15 cellular contexts compared by ENCODE assay signal in genomic region chr20:41081276-41081814, GRCh38. TPM values are rescaled to one million over a fixed set of nuclear protein-coding genes. Genes with fewer than 3 reads are reported as not detected.
DNase-seq lines count a peak whose midpoint lies in the region; ATAC-seq and TF ChIP-seq lines count a peak whose summit lies in the region.
"Had no signal": no experiment of that assay in that cellular context is flagged by ENCODE, and none has a peak within 500 bp of the region (broad histone marks: within the 10 kb centered on the region; RNA-seq: fewer than 3 reads in every experiment).

No MANE protein-coding gene starts in this region.

- H3K4me3 ChIP-seq in AG09309 (ENCODE audit: control insufficient read depth, low read depth, low read length) = no peak overlapping the region
- H3K4me3 ChIP-seq: heart right ventricle had no signal

- peak; percentile 16 for DNase-seq in AG09309 (ENCODE audit: low read depth)
- DNase-seq in EH (ENCODE audit: low read depth) = peak; percentile 44
- DNase-seq in activated CD8-positive, alpha-beta T cell treated with anti-CD3 and anti-CD28 coated beads, Interleukin-2, amount 10 ng/mL, durations not matched to agents 7 days and 5 days = no peak
- peak; percentile 87 for DNase-seq in iris pigment epithelial cell (ENCODE audit: low read depth)
- no peak for DNase-seq in HPDE6-E6E7 (ENCODE audit: extremely low spot score)
- DNase-seq in NCI-H748 treated with DMSO at 0.1 percent for 48 hours (lab: John Stamatoyannopoulos, UW) = no peak
- DNase-seq: activated gamma-delta T cell treated with Interleukin-2 at 50 U/mL for 16 hours; heart right ventricle; left cardiac atrium; NCI-H187; NCI-H524 treated with DMSO at 0.1 percent for 48 hours; stimulated activated naive B cell treated with anti-CD40 and anti-IgM and Interleukin-4, amounts not matched to agents 10 μg/mL and 1 μg/mL and 100 μg/mL, for 72 hours had no signal

- no peaks in the 10 kb centered on the region for H3K27me3 Mint-ChIP-seq in activated CD8-positive, alpha-beta T cell treated with anti-CD3 and anti-CD28 coated beads, Interleukin-2, amount 10 ng/mL, durations not matched to agents 7 days and 5 days (ENCODE audit: low read depth)
- H3K27me3 Mint-ChIP-seq: stimulated activated naive B cell treated with anti-CD40 and anti-IgM and Interleukin-4, amounts not matched to agents 10 μg/mL and 1 μg/mL and 100 μg/mL, for 72 hours had no signal

- peaks cover 81% of the 10 kb centered on the region for H3K36me3 Mint-ChIP-seq in activated CD8-positive, alpha-beta T cell treated with anti-CD3 and anti-CD28 coated beads, Interleukin-2, amount 10 ng/mL, durations not matched to agents 7 days and 5 days (ENCODE audit: low read depth)

- H3K27ac Mint-ChIP-seq in activated CD8-positive, alpha-beta T cell treated with anti-CD3 and anti-CD28 coated beads, Interleukin-2, amount 10 ng/mL, durations not matched to agents 7 days and 5 days = peak overlapping the region; percentile 22

- POLR2A ChIA-PET in activated CD8-positive, alpha-beta T cell treated with anti-CD3 and anti-CD28 coated beads, Interleukin-2, amount 10 ng/mL, durations not matched to agents 7 days and 5 days (lab: Charles Lee) = interaction anchor here (1.4 kb wide), 1 partner anchor 90 kb away, joined by 3 read pairs; no protein-coding TSS in a partner anchor

- peaks cover 54% of the 10 kb centered on the region for H3K4me1 Mint-ChIP-seq in activated CD8-positive, alpha-beta T cell treated with anti-CD3 and anti-CD28 coated beads, Interleukin-2, amount 10 ng/mL, durations not matched to agents 7 days and 5 days (ENCODE audit: low read depth)

- no peak for TF ChIP-seq CTCF in AG09309 (IDR thresholded peaks at IDR 0.05; ENCODE audit: control insufficient read depth, insufficient read depth, low read depth, low read length, missing control alignments)

- H3K9me3 Mint-ChIP-seq in activated CD8-positive, alpha-beta T cell treated with anti-CD3 and anti-CD28 coated beads, Interleukin-2, amount 10 ng/mL, durations not matched to agents 7 days and 5 days (ENCODE audit: insufficient read depth) = no peaks in the 10 kb centered on the region
- H3K9me3 Mint-ChIP-seq: stimulated activated naive B cell treated with anti-CD40 and anti-IgM and Interleukin-4, amounts not matched to agents 10 μg/mL and 1 μg/mL and 100 μg/mL, for 72 hours had no signal

- ATAC-seq in activated CD8-positive, alpha-beta T cell treated with anti-CD3 and anti-CD28 coated beads, Interleukin-2, amount 10 ng/mL, durations not matched to agents 7 days and 5 days = peak; percentile 49
- ATAC-seq in HG02798 (IDR thresholded peaks at IDR 0.05; ENCODE audit: poor library complexity, unreplicated experiment) (no peak), GM21447 (IDR thresholded peaks at IDR 0.05; ENCODE audit: unreplicated experiment) (no peak)
- ATAC-seq: activated CD4-positive, CD25-positive, alpha-beta regulatory T cell treated with anti-CD3 and anti-CD28 coated beads, Interleukin-2, amount 50 U/mL, for 24 hours; heart right ventricle; stimulated activated naive B cell treated with anti-CD40 and anti-IgM and Interleukin-4, amounts not matched to agents 10 μg/mL and 1 μg/mL and 100 μg/mL, for 72 hours had no signal

- CTCF ChIA-PET in activated CD8-positive, alpha-beta T cell treated with anti-CD3 and anti-CD28 coated beads, Interleukin-2, amount 10 ng/mL, durations not matched to agents 7 days and 5 days (lab: Charles Lee) = interaction anchor here (1.5 to 20.5 kb wide), 4 partner anchors 14 to 113 kb away, joined by 5 to 217 read pairs (median 12); no protein-coding TSS in a partner anchor

- no peak overlapping the region for H3K4me3 Mint-ChIP-seq in activated CD8-positive, alpha-beta T cell treated with anti-CD3 and anti-CD28 coated beads, Interleukin-2, amount 10 ng/mL, durations not matched to agents 7 days and 5 days
- H3K4me3 Mint-ChIP-seq: stimulated activated naive B cell treated with anti-CD40 and anti-IgM and Interleukin-4, amounts not matched to agents 10 μg/mL and 1 μg/mL and 100 μg/mL, for 72 hours had no signal

RNA-seq across cellular contexts. Expression of gene TOP1, which starts 52.7 kb away (rescaled TPM):
- 10 to 100 TPM; 89.1 to 91.5 TPM for total RNA-seq in activated CD8-positive, alpha-beta T cell treated with anti-CD3 and anti-CD28 coated beads, Interleukin-2, amount 10 ng/mL, durations not matched to agents 7 days and 5 days

RNA-seq across cellular contexts. Expression of gene PLCG1, which starts 56.0 kb away (rescaled TPM):
- total RNA-seq in activated CD8-positive, alpha-beta T cell treated with anti-CD3 and anti-CD28 coated beads, Interleukin-2, amount 10 ng/mL, durations not matched to agents 7 days and 5 days = 100 to 1,000 TPM; 395 to 406 TPM

Comparison
In these comparisons a context has a peak if more than half of its experiments do, and no peak if none do; other contexts are left out.
1. DNase-seq: peak in AG09309 (single experiment), EH (single experiment) and iris pigment epithelial cell (single experiment); none in activated CD8-positive, alpha-beta T cell treated with anti-CD3 and anti-CD28 coated beads, Interleukin-2, amount 10 ng/mL, durations not matched to agents 7 days and 5 days (single experiment), HPDE6-E6E7 (single experiment) and NCI-H748 treated with DMSO at 0.1 percent for 48 hours (single experiment).